Comparison of ENCODE assay signal across 19 cellular contexts in genomic region chr2:177363332-177363731, GRCh38.
"Had no signal": no experiment of that assay in that cellular context is flagged by ENCODE, and none has a peak within 500 bp of the region (broad histone marks: within the 10 kb centered on the region; RNA-seq: fewer than 3 reads in every experiment).

No MANE protein-coding gene starts in this region.

- H3K27me3 ChIP-seq: esophagus muscularis mucosa, foreskin keratinocyte, neural progenitor cell, suprapubic skin, tibial artery, upper lobe of left lung had no signal

- H3K27ac ChIP-seq: epithelial cell of prostate, esophagus muscularis mucosa, foreskin keratinocyte, left ventricle myocardium inferior, lower lobe of right lung, neural progenitor cell, parathyroid adenoma, psoas muscle, suprapubic skin, tibial artery, upper lobe of left lung had no signal

- H3K9ac ChIP-seq: neural progenitor cell, parathyroid adenoma had no signal

- FAIRE-seq: keratinocyte had no signal

- H2AFZ ChIP-seq: neural progenitor cell, parathyroid adenoma had no signal

- H3K4me2 ChIP-seq: neural progenitor cell, smooth muscle cell had no signal

- H3K4me1 ChIP-seq: foreskin keratinocyte, lower lobe of right lung, suprapubic skin, upper lobe of left lung had no signal

- H3K36me3 ChIP-seq: esophagus muscularis mucosa, left ventricle myocardium inferior, lower lobe of right lung, neural progenitor cell, suprapubic skin, tibial artery, upper lobe of left lung had no signal

- H3K9me3 ChIP-seq: esophagus muscularis mucosa, lower lobe of right lung, psoas muscle, suprapubic skin, tibial artery, upper lobe of left lung had no signal

- H3K4me3 ChIP-seq: esophagus muscularis mucosa, left ventricle myocardium inferior, lower lobe of right lung, neural progenitor cell, psoas muscle, smooth muscle cell, suprapubic skin, tibial artery, upper lobe of left lung had no signal

- H3K79me2 ChIP-seq: parathyroid adenoma had no signal

- ATAC-seq: effector memory CD8-positive, alpha-beta T cell; foreskin keratinocyte; lower lobe of right lung; natural killer cell treated with Interleukin-12 subunit alpha and Interleukin-12 subunit beta and Interleukin-15 and Interleukin-18, amount 100 ng/mL, for 72 hours; psoas muscle had no signal

- DNase-seq: effector memory CD8-positive, alpha-beta T cell; foreskin keratinocyte; immature natural killer cell; left ventricle myocardium inferior; lower lobe of right lung; occipital lobe; psoas muscle; stimulated activated CD4-positive, alpha-beta T cell treated with anti-CD3 and anti-CD28 coated beads, Interleukin-2, amount 100 ng/mL, for 48 hours; stimulated activated naive CD4-positive, alpha-beta T cell treated with Interleukin-2 at 50 U/mL for 16 hours; tibial artery; upper lobe of left lung had no signal
